Comparison of ENCODE assay signal across 1 cellular context in the genomic region with DNA sequence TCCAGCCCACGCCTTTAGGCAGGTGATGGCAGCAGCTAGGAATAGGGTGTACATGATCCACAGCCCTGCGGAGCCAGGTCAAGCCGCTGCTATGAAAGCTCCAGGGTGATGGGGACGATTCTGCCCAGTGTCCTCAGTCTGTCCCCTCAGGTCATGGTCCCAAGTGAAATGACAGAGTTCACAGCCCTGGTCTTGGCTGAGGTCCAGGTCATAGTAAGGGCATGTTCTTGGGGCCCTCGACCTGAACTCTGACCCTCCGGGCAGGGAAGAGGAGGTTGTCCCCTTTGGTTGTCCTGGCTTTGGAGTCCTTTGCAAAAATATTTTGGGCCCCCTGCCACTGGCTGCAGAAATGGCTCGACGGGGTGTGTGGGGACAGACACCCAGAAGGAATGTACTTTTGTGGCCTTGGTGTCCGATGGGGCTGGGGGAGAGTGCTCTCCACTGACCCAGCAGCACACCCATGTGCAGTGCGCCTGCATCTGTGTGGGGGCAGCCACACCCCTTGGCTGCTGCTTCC.
TF ChIP-seq lines count a peak whose summit lies in the region.

No MANE protein-coding gene starts in this region.

TF ChIP-seq in HepG2, 621 proteins besides CTCF, POLR2A, EP300 and RAD21 (continues in another document):
- TF ChIP-seq DNMT3B (CRISPR knock-in tag; conservative IDR thresholded peaks at IDR 0.05) (no peak), SMAD3 (CRISPR knock-in tag; IDR thresholded peaks at IDR 0.05) (no peak), ZNF235 (CRISPR knock-in tag; IDR thresholded peaks at IDR 0.05; ENCODE audit: borderline replicate concordance) (no peak), HNF4A (CRISPR knock-in tag; IDR thresholded peaks at IDR 0.05) (peak; percentile 76), MAX (IDR thresholded peaks at IDR 0.05) (no peak), TSC22D2 (CRISPR knock-in tag; IDR thresholded peaks at IDR 0.05; ENCODE audit: borderline replicate concordance) (no peak), NR2F6 (IDR thresholded peaks at IDR 0.05) (peak; percentile 70), NR2F6 (CRISPR knock-in tag; IDR thresholded peaks at IDR 0.05) (peak; percentile 36; the same call in 1 of the 2 replicates), MTA3 (CRISPR knock-in tag; IDR thresholded peaks at IDR 0.05) (no peak), ZNF891 (CRISPR knock-in tag; IDR thresholded peaks at IDR 0.05) (no peak), ZNF605 (CRISPR knock-in tag; IDR thresholded peaks at IDR 0.05) (0 out of 2 replicates have a peak, but pooled peaks have one; percentile 46), ZNF205 (CRISPR knock-in tag; IDR thresholded peaks at IDR 0.05) (no peak), CHCHD3 (CRISPR knock-in tag; IDR thresholded peaks at IDR 0.05) (no peak), NFYB (CRISPR knock-in tag; IDR thresholded peaks at IDR 0.05) (no peak), MZF1 (CRISPR knock-in tag; IDR thresholded peaks at IDR 0.05; ENCODE audit: borderline replicate concordance) (no peak), TBL1XR1 (IDR thresholded peaks at IDR 0.05; ENCODE audit: borderline replicate concordance, low read length, partially characterized antibody) (no peak), THYN1 (CRISPR knock-in tag; IDR thresholded peaks at IDR 0.05; ENCODE audit: borderline replicate concordance, low read depth) (no peak), NONO (IDR thresholded peaks at IDR 0.05) (no peak), NONO (CRISPR knock-in tag; conservative IDR thresholded peaks at IDR 0.05) (0 out of 2 replicates have a peak, but pooled peaks have one; percentile 29), RBM22 (optimal IDR thresholded peaks at IDR 0.05; ENCODE audit: low read length) (peak; percentile 100), RFXAP (CRISPR knock-in tag; IDR thresholded peaks at IDR 0.05; ENCODE audit: borderline replicate concordance) (no peak), ZNF790 (CRISPR knock-in tag; IDR thresholded peaks at IDR 0.05; ENCODE audit: borderline replicate concordance) (no peak), SIN3A (IDR thresholded peaks at IDR 0.05; ENCODE audit: borderline replicate concordance, low read depth, low read length) (no peak), TFDP1 (CRISPR knock-in tag; IDR thresholded peaks at IDR 0.05; ENCODE audit: borderline replicate concordance) (no peak), ZNF383 (CRISPR knock-in tag; IDR thresholded peaks at IDR 0.05; ENCODE audit: borderline replicate concordance) (no peak), POLR2AphosphoS2 (IDR thresholded peaks at IDR 0.05; ENCODE audit: low read depth, low read length) (no peak), CENPT (CRISPR knock-in tag; IDR thresholded peaks at IDR 0.05; ENCODE audit: low read depth) (no peak), MYC (CRISPR knock-in tag; IDR thresholded peaks at IDR 0.05; ENCODE audit: borderline replicate concordance) (peak; percentile 29; the same call in 1 of the 2 replicates), ATM (IDR thresholded peaks at IDR 0.05; ENCODE audit: borderline replicate concordance) (no peak), PAF1 (CRISPR knock-in tag; IDR thresholded peaks at IDR 0.05) (peak; percentile 46; the same call in 1 of the 2 replicates), REPIN1 (CRISPR knock-in tag; IDR thresholded peaks at IDR 0.05; ENCODE audit: borderline replicate concordance, low read depth) (peak; percentile 57; the same call in 1 of the 2 replicates), PLRG1 (conservative IDR thresholded peaks at IDR 0.05) (no peak), ZMYM4 (CRISPR knock-in tag; IDR thresholded peaks at IDR 0.05) (peak; percentile 50), FLYWCH1 (CRISPR knock-in tag; IDR thresholded peaks at IDR 0.05) (no peak), BCL6 (CRISPR knock-in tag; IDR thresholded peaks at IDR 0.05) (0 out of 2 replicates have a peak, but pooled peaks have one; percentile 21), PHF21A (CRISPR knock-in tag; IDR thresholded peaks at IDR 0.05) (0 out of 2 replicates have a peak, but pooled peaks have one; percentile 43), ZFYVE20 (CRISPR knock-in tag; IDR thresholded peaks at IDR 0.05; ENCODE audit: borderline replicate concordance, low read depth) (no peak), ZNF326 (CRISPR knock-in tag; IDR thresholded peaks at IDR 0.05; ENCODE audit: borderline replicate concordance) (no peak), HIVEP1 (CRISPR knock-in tag; IDR thresholded peaks at IDR 0.05) (0 out of 2 replicates have a peak, but pooled peaks have one; percentile 44), HNRNPUL1 (IDR thresholded peaks at IDR 0.05; ENCODE audit: low read depth, low read length) (no peak), ZNF780A (CRISPR knock-in tag; IDR thresholded peaks at IDR 0.05) (no peak), EEA1 (CRISPR knock-in tag; IDR thresholded peaks at IDR 0.05; ENCODE audit: borderline replicate concordance) (no peak), ZNF772 (CRISPR knock-in tag; IDR thresholded peaks at IDR 0.05) (peak; percentile 75), TP53 (CRISPR knock-in tag; conservative IDR thresholded peaks at IDR 0.05) (no peak)
- TF ChIP-seq, protein P1, sequence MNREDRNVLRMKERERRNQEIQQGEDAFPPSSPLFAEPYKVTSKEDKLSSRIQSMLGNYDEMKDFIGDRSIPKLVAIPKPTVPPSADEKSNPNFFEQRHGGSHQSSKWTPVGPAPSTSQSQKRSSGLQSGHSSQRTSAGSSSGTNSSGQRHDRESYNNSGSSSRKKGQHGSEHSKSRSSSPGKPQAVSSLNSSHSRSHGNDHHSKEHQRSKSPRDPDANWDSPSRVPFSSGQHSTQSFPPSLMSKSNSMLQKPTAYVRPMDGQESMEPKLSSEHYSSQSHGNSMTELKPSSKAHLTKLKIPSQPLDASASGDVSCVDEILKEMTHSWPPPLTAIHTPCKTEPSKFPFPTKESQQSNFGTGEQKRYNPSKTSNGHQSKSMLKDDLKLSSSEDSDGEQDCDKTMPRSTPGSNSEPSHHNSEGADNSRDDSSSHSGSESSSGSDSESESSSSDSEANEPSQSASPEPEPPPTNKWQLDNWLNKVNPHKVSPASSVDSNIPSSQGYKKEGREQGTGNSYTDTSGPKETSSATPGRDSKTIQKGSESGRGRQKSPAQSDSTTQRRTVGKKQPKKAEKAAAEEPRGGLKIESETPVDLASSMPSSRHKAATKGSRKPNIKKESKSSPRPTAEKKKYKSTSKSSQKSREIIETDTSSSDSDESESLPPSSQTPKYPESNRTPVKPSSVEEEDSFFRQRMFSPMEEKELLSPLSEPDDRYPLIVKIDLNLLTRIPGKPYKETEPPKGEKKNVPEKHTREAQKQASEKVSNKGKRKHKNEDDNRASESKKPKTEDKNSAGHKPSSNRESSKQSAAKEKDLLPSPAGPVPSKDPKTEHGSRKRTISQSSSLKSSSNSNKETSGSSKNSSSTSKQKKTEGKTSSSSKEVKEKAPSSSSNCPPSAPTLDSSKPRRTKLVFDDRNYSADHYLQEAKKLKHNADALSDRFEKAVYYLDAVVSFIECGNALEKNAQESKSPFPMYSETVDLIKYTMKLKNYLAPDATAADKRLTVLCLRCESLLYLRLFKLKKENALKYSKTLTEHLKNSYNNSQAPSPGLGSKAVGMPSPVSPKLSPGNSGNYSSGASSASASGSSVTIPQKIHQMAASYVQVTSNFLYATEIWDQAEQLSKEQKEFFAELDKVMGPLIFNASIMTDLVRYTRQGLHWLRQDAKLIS (CRISPR knock-in tag; IDR thresholded peaks at IDR 0.05): 0 out of 2 replicates have a peak, but pooled peaks have one; percentile 36
- TF ChIP-seq, protein P2, sequence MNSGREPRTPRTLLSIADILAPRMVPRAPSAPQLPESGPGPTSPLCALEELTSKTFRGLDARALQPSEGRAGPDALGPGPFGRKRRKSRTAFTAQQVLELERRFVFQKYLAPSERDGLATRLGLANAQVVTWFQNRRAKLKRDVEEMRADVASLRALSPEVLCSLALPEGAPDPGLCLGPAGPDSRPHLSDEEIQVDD (CRISPR knock-in tag; IDR thresholded peaks at IDR 0.05; ENCODE audit: borderline replicate concordance): no peak
- TF ChIP-seq, protein P3, sequence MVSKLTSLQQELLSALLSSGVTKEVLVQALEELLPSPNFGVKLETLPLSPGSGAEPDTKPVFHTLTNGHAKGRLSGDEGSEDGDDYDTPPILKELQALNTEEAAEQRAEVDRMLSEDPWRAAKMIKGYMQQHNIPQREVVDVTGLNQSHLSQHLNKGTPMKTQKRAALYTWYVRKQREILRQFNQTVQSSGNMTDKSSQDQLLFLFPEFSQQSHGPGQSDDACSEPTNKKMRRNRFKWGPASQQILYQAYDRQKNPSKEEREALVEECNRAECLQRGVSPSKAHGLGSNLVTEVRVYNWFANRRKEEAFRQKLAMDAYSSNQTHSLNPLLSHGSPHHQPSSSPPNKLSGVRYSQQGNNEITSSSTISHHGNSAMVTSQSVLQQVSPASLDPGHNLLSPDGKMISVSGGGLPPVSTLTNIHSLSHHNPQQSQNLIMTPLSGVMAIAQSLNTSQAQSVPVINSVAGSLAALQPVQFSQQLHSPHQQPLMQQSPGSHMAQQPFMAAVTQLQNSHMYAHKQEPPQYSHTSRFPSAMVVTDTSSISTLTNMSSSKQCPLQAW (CRISPR knock-in tag; IDR thresholded peaks at IDR 0.05): 0 out of 2 replicates have a peak, but pooled peaks have one; percentile 40
- TF ChIP-seq, protein P4, sequence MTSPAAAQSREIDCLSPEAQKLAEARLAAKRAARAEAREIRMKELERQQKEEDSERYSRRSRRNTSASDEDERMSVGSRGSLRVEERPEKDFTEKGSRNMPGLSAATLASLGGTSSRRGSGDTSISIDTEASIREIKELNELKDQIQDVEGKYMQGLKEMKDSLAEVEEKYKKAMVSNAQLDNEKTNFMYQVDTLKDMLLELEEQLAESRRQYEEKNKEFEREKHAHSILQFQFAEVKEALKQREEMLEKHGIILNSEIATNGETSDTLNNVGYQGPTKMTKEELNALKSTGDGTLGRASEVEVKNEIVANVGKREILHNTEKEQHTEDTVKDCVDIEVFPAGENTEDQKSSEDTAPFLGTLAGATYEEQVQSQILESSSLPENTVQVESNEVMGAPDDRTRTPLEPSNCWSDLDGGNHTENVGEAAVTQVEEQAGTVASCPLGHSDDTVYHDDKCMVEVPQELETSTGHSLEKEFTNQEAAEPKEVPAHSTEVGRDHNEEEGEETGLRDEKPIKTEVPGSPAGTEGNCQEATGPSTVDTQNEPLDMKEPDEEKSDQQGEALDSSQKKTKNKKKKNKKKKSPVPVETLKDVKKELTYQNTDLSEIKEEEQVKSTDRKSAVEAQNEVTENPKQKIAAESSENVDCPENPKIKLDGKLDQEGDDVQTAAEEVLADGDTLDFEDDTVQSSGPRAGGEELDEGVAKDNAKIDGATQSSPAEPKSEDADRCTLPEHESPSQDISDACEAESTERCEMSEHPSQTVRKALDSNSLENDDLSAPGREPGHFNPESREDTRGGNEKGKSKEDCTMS (CRISPR knock-in tag; conservative IDR thresholded peaks at IDR 0.05): no peak
- TF ChIP-seq, protein P5, sequence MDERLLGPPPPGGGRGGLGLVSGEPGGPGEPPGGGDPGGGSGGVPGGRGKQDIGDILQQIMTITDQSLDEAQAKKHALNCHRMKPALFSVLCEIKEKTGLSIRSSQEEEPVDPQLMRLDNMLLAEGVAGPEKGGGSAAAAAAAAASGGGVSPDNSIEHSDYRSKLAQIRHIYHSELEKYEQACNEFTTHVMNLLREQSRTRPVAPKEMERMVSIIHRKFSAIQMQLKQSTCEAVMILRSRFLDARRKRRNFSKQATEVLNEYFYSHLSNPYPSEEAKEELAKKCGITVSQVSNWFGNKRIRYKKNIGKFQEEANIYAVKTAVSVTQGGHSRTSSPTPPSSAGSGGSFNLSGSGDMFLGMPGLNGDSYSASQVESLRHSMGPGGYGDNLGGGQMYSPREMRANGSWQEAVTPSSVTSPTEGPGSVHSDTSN (CRISPR knock-in tag; IDR thresholded peaks at IDR 0.05): no peak
- TF ChIP-seq, protein P6, sequence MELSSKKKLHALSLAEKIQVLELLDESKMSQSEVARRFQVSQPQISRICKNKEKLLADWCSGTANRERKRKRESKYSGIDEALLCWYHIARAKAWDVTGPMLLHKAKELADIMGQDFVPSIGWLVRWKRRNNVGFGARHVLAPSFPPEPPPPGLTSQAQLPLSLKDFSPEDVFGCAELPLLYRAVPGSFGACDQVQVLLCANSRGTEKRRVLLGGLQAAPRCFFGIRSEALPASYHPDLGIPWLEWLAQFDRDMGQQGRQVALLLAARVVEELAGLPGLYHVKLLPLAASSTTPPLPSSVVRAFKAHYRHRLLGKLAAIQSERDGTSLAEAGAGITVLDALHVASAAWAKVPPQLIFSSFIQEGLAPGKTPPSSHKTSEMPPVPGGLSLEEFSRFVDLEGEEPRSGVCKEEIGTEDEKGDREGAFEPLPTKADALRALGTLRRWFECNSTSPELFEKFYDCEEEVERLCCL (CRISPR knock-in tag; IDR thresholded peaks at IDR 0.05; ENCODE audit: borderline replicate concordance): no peak
- TF ChIP-seq, protein P7, sequence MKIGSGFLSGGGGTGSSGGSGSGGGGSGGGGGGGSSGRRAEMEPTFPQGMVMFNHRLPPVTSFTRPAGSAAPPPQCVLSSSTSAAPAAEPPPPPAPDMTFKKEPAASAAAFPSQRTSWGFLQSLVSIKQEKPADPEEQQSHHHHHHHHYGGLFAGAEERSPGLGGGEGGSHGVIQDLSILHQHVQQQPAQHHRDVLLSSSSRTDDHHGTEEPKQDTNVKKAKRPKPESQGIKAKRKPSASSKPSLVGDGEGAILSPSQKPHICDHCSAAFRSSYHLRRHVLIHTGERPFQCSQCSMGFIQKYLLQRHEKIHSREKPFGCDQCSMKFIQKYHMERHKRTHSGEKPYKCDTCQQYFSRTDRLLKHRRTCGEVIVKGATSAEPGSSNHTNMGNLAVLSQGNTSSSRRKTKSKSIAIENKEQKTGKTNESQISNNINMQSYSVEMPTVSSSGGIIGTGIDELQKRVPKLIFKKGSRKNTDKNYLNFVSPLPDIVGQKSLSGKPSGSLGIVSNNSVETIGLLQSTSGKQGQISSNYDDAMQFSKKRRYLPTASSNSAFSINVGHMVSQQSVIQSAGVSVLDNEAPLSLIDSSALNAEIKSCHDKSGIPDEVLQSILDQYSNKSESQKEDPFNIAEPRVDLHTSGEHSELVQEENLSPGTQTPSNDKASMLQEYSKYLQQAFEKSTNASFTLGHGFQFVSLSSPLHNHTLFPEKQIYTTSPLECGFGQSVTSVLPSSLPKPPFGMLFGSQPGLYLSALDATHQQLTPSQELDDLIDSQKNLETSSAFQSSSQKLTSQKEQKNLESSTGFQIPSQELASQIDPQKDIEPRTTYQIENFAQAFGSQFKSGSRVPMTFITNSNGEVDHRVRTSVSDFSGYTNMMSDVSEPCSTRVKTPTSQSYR (CRISPR knock-in tag; IDR thresholded peaks at IDR 0.05; ENCODE audit: borderline replicate concordance): no peak
- TF ChIP-seq, protein P8, sequence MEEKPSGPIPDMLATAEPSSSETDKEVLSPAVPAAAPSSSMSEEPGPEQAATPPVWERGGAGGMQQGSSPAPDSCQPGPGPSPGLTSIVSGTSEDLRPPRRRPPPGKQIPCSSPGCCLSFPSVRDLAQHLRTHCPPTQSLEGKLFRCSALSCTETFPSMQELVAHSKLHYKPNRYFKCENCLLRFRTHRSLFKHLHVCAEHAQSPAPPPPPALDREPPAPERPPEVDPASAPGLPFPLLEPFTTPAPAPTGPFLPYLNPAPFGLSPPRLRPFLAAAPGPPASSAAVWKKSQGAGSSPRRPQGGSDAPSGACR (CRISPR knock-in tag; IDR thresholded peaks at IDR 0.05): 0 out of 2 replicates have a peak, but pooled peaks have one; percentile 11
